In genomic region chr9:128124873-128125574, GRCh38 we compare ENCODE assay signal across 1 cellular context.
TF ChIP-seq lines count a peak whose summit lies in the region.

No MANE protein-coding gene starts in this region.

TF ChIP-seq in K562, 482 proteins besides CTCF, POLR2A, EP300 and RAD21 (continues in another document):
- TF ChIP-seq TAF1 (IDR thresholded peaks at IDR 0.05; ENCODE audit: control insufficient read depth, extremely low read depth, insufficient read depth, low read length, severe bottlenecking) = no peak
- TF ChIP-seq KDM1A (IDR thresholded peaks at IDR 0.05) = peak; percentile 45 to 77
- TF ChIP-seq ZNF274 (IDR thresholded peaks at IDR 0.05; ENCODE audit: borderline replicate concordance, low read depth, low read length) = no peak
- TF ChIP-seq BCOR (IDR thresholded peaks at IDR 0.05) = peak; percentile 94
- 0 out of 2 replicates have a peak, but pooled peaks have one; percentile 21 for TF ChIP-seq MYNN (IDR thresholded peaks at IDR 0.05)
- no peak for TF ChIP-seq MYNN (CRISPR knock-in tag; IDR thresholded peaks at IDR 0.05)
- no peak for TF ChIP-seq ZNF57 (CRISPR knock-in tag; IDR thresholded peaks at IDR 0.05)
- TF ChIP-seq MLLT1 (IDR thresholded peaks at IDR 0.05) = no peak
- peak; percentile 30 for TF ChIP-seq CTCFL (IDR thresholded peaks at IDR 0.05; ENCODE audit: borderline replicate concordance, insufficient read depth, low read depth, low read length, poor library complexity, severe bottlenecking)
- peak in 1 of 2 experiments; percentile 36; a peak in 1 of 4 replicates for TF ChIP-seq SRF (CRISPR knock-in tag; IDR thresholded peaks at IDR 0.05)
- TF ChIP-seq MTA2 (IDR thresholded peaks at IDR 0.05; ENCODE audit: low read depth) = no peak
- no peak for TF ChIP-seq NFE2 (IDR thresholded peaks at IDR 0.05; ENCODE audit: low read depth)
- TF ChIP-seq ZNF431 (CRISPR knock-in tag; IDR thresholded peaks at IDR 0.05) = no peak
- no peak for TF ChIP-seq ZNF224 (CRISPR knock-in tag; IDR thresholded peaks at IDR 0.05)
- no peak for TF ChIP-seq E2F1 (CRISPR knock-in tag; IDR thresholded peaks at IDR 0.05)
- 0 out of 2 replicates have a peak, but pooled peaks have one; percentile 42 for TF ChIP-seq ZNF143 (CRISPR knock-in tag; IDR thresholded peaks at IDR 0.05)
- no peak for TF ChIP-seq NFATC3 (IDR thresholded peaks at IDR 0.05)
- TF ChIP-seq SPI1 (IDR thresholded peaks at IDR 0.05; ENCODE audit: borderline replicate concordance, low read depth, low read length) = peak; percentile 53; the same call in 1 of the 2 replicates
- TF ChIP-seq HEY1 (CRISPR knock-in tag; IDR thresholded peaks at IDR 0.05; ENCODE audit: borderline replicate concordance) = no peak
- TF ChIP-seq BRF2 (IDR thresholded peaks at IDR 0.05; ENCODE audit: borderline replicate concordance, insufficient read depth, insufficient read length) = no peak
- peak; percentile 6; the same call in 1 of the 2 replicates for TF ChIP-seq TEAD4 (IDR thresholded peaks at IDR 0.05; ENCODE audit: low read length)
- TF ChIP-seq TEAD4 (CRISPR knock-in tag; IDR thresholded peaks at IDR 0.05; ENCODE audit: borderline replicate concordance) = no peak
- TF ChIP-seq ZNF184 (CRISPR knock-in tag; IDR thresholded peaks at IDR 0.05) = no peak
- no peak for TF ChIP-seq NKRF (IDR thresholded peaks at IDR 0.05; ENCODE audit: borderline replicate concordance)
- peak; percentile 41; the same call in 1 of the 2 replicates for TF ChIP-seq KLF16 (IDR thresholded peaks at IDR 0.05)
- peak; percentile 19; the same call in 1 of the 2 replicates for TF ChIP-seq TCF3 (CRISPR knock-in tag; IDR thresholded peaks at IDR 0.05)
- TF ChIP-seq ILK (tag; IDR thresholded peaks at IDR 0.05; ENCODE audit: borderline replicate concordance, low read depth) = no peak
- no peak for TF ChIP-seq ARID2 (IDR thresholded peaks at IDR 0.05)
- TF ChIP-seq RNF2 (IDR thresholded peaks at IDR 0.05) = no peak
- TF ChIP-seq NUFIP1 (IDR thresholded peaks at IDR 0.05; ENCODE audit: partially characterized antibody) = no peak
- 0 out of 2 replicates have a peak, but pooled peaks have one; percentile 41 for TF ChIP-seq ZNF592 (IDR thresholded peaks at IDR 0.05)
- TF ChIP-seq ZNF764 (CRISPR knock-in tag; IDR thresholded peaks at IDR 0.05; ENCODE audit: low read depth) = no peak
- no peak for TF ChIP-seq ZNF232 (CRISPR knock-in tag; IDR thresholded peaks at IDR 0.05)
- peak; percentile 20; the same call in 1 of the 2 replicates for TF ChIP-seq ATF7 (IDR thresholded peaks at IDR 0.05)
- TF ChIP-seq THRAP3 (IDR thresholded peaks at IDR 0.05; ENCODE audit: borderline replicate concordance) = no peak
- no peak for TF ChIP-seq HMGXB4 (CRISPR knock-in tag; IDR thresholded peaks at IDR 0.05)
- no peak for TF ChIP-seq TFAM (CRISPR knock-in tag; conservative IDR thresholded peaks at IDR 0.05)
- no peak for TF ChIP-seq SLC30A9 (CRISPR knock-in tag; IDR thresholded peaks at IDR 0.05)
- no peak for TF ChIP-seq KLF10 (CRISPR knock-in tag; IDR thresholded peaks at IDR 0.05)
- no peak for TF ChIP-seq ZBTB17 (CRISPR knock-in tag; IDR thresholded peaks at IDR 0.05)
- TF ChIP-seq ATF6 (CRISPR knock-in tag; IDR thresholded peaks at IDR 0.05) = 0 out of 2 replicates have a peak, but pooled peaks have one; percentile 28
- TF ChIP-seq ZKSCAN8 (CRISPR knock-in tag; IDR thresholded peaks at IDR 0.05) = no peak; the same call in 1 of the 2 replicates
- no peak for TF ChIP-seq VEZF1 (CRISPR knock-in tag; IDR thresholded peaks at IDR 0.05)
- no peak for TF ChIP-seq RNF219 (CRISPR knock-in tag; IDR thresholded peaks at IDR 0.05)
- no peak for TF ChIP-seq KAT2B (IDR thresholded peaks at IDR 0.05; ENCODE audit: low read depth, low read length)
- no peak for TF ChIP-seq SRSF3 (IDR thresholded peaks at IDR 0.05; ENCODE audit: insufficient read depth, low read length)
